Comparison of ENCODE assay signal across 8 cellular contexts in genomic region chr1:162632234-162632666, GRCh38. TPM values are rescaled to one million over a fixed set of nuclear protein-coding genes. Genes with fewer than 3 reads are reported as not detected.
A peak's percentile ranks its signal among the peaks of the same experiment; 100 is the strongest.
DNase-seq lines count a peak whose midpoint lies in the region; ATAC-seq and TF ChIP-seq lines count a peak whose summit lies in the region.

TSS of gene DDR2 (plus strand) at chr1:162632464. CDS start at chr1:162719064, 86,600 bp downstream.

- H3K36me3 ChIP-seq in KMS-11 (ENCODE audit: insufficient read depth) (no peaks in the 10 kb centered on the region), mesendoderm (ENCODE audit: control insufficient read depth, insufficient read depth, low read length) (no peaks in the 10 kb centered on the region), upper lobe of left lung (no peaks in the 10 kb centered on the region)

- peak within 1 kb of the TSS; percentile 46 for H2BK15ac ChIP-seq in mesendoderm (replicated peaks; ENCODE audit: low read depth)

- H4K8ac ChIP-seq in mesendoderm (ENCODE audit: low read depth, low read length): no peak within 1 kb of the TSS

- no peak within 1 kb of the TSS for H3K4me3 ChIP-seq in KMS-11 (IDR thresholded peaks at IDR 0.05; ENCODE audit: insufficient read depth, low read depth, low read length)
- peak within 1 kb of the TSS; percentile 70 for H3K4me3 ChIP-seq in coronary artery
- no peak within 1 kb of the TSS for H3K4me3 ChIP-seq in mesendoderm (ENCODE audit: low read length)
- peak within 1 kb of the TSS in 3 of 4 donors; percentile 25 to 43 (median 40) for H3K4me3 ChIP-seq in upper lobe of left lung

- H3K4me2 ChIP-seq in KMS-11: peak within 1 kb of the TSS; percentile 28
- no peak within 1 kb of the TSS for H3K4me2 ChIP-seq in mesendoderm (ENCODE audit: low read length)

- BruUV-seq in Calu3 (replicated peaks; lab: Mats Ljungman, UMichigan): no TSS peak

- no peaks in the 10 kb centered on the region for H3K36me3 Mint-ChIP-seq in activated CD8-positive, alpha-beta T cell treated with anti-CD3 and anti-CD28 coated beads, Interleukin-2, amount 10 ng/mL, durations not matched to agents 7 days and 5 days (ENCODE audit: low read depth)
- no peaks in the 10 kb centered on the region for H3K36me3 Mint-ChIP-seq in Calu3 (ENCODE audit: insufficient read depth, unreplicated experiment)

- WGBS in mesendoderm (ENCODE audit: extremely low coverage, insufficient coverage, low lambda C conversion rate): no CpG with 5 or more reads among the region's 4 CpGs
- WGBS in upper lobe of left lung, 2 donors: 46 to 67% methylated on average over 4 of the region's 4 CpGs

- intact Hi-C loops in Calu3 (cut with micrococcal nuclease; ENCODE audit: unreplicated experiment): no loop called here

- peak within 1 kb of the TSS; percentile 62 for H3K56ac ChIP-seq in mesendoderm (ENCODE audit: low read length)

- no peak within 1 kb of the TSS for H3K4me3 Mint-ChIP-seq in activated CD8-positive, alpha-beta T cell treated with anti-CD3 and anti-CD28 coated beads, Interleukin-2, amount 10 ng/mL, durations not matched to agents 7 days and 5 days
- no peak within 1 kb of the TSS for H3K4me3 Mint-ChIP-seq in Calu3 (ENCODE audit: low read depth, unreplicated experiment)

- H3K79me1 ChIP-seq in mesendoderm (ENCODE audit: low read length): no peaks in the 10 kb centered on the region

- H2BK5ac ChIP-seq in mesendoderm (ENCODE audit: low read length): no peak within 1 kb of the TSS

- DNase-seq in coronary artery (ENCODE audit: low spot score) (no peak), mesendoderm (peak; percentile 77), upper lobe of left lung (no peak), GF-D8 (lab: John Stamatoyannopoulos, UW) (no peak), Calu3 (no peak)
- DNase-seq in activated CD8-positive, alpha-beta T cell treated with anti-CD3 and anti-CD28 coated beads, Interleukin-2, amount 10 ng/mL, durations not matched to agents 7 days and 5 days: no peak

- H4K20me1 ChIP-seq in KMS-11 (ENCODE audit: insufficient read depth): no peaks in the 10 kb centered on the region

- H3K27me3 ChIP-seq in KMS-11 (ENCODE audit: insufficient read depth, low read depth) (no peaks in the 10 kb centered on the region), mesendoderm (ENCODE audit: insufficient read depth, low read length, poor library complexity) (no peaks in the 10 kb centered on the region), upper lobe of left lung (no peaks in the 10 kb centered on the region)

- no peak for TF ChIP-seq POLR2A in upper lobe of left lung (IDR thresholded peaks at IDR 0.05)

- peak within 1 kb of the TSS; percentile 71 for H4K5ac ChIP-seq in mesendoderm (ENCODE audit: low read length)

- H3K9me3 ChIP-seq in upper lobe of left lung: no peaks in the 10 kb centered on the region

- CTCF ChIA-PET in activated CD8-positive, alpha-beta T cell treated with anti-CD3 and anti-CD28 coated beads, Interleukin-2, amount 10 ng/mL, durations not matched to agents 7 days and 5 days (lab: Charles Lee): interaction anchor here (0.6 to 0.9 kb wide), 2 partner anchors 19 to 98 kb away, joined by 3 read pairs; no protein-coding TSS in a partner anchor
- CTCF ChIA-PET in Calu3 (lab: Charles Lee): interaction anchor here (0.6 to 1.2 kb wide), 2 partner anchors 18 to 1950 kb away, joined by 3 to 5 read pairs; no protein-coding TSS in a partner anchor

- peak within 1 kb of the TSS; percentile 13 for H2BK120ac ChIP-seq in mesendoderm (ENCODE audit: low read depth, low read length)

- peak within 1 kb of the TSS; percentile 40 for H3K27ac ChIP-seq in KMS-11
- H3K27ac ChIP-seq in coronary artery: peak within 1 kb of the TSS; percentile 86 to 88
- no peak within 1 kb of the TSS for H3K27ac ChIP-seq in mesendoderm (ENCODE audit: low read depth, low read length)
- peak within 1 kb of the TSS; percentile 41 to 78 (median 68) for H3K27ac ChIP-seq in upper lobe of left lung

- no peak for TF ChIP-seq CTCF in KMS-11 (conservative IDR thresholded peaks at IDR 0.05; ENCODE audit: low read depth, low read length)
- no peak for TF ChIP-seq CTCF in coronary artery (IDR thresholded peaks at IDR 0.05)
- no peak for TF ChIP-seq CTCF in upper lobe of left lung (IDR thresholded peaks at IDR 0.05)
- no peak for TF ChIP-seq CTCF in Calu3 (IDR thresholded peaks at IDR 0.05; ENCODE audit: unreplicated experiment)

- ATAC-seq in upper lobe of left lung (ENCODE audit: low FRiP score in 2 of 2): peak in 1 of 2 donors; percentile 62
- no peak for ATAC-seq in GM19463 (IDR thresholded peaks at IDR 0.05; ENCODE audit: unreplicated experiment)
- ATAC-seq in activated CD8-positive, alpha-beta T cell treated with anti-CD3 and anti-CD28 coated beads, Interleukin-2, amount 10 ng/mL, durations not matched to agents 7 days and 5 days: no peak

- H3K9ac ChIP-seq in KMS-11 (no peak within 1 kb of the TSS), mesendoderm (ENCODE audit: low read length) (no peak within 1 kb of the TSS)

- H3K27me3 Mint-ChIP-seq in activated CD8-positive, alpha-beta T cell treated with anti-CD3 and anti-CD28 coated beads, Interleukin-2, amount 10 ng/mL, durations not matched to agents 7 days and 5 days (ENCODE audit: low read depth): peaks cover 5% of the 10 kb centered on the region
- peaks cover 19% of the 10 kb centered on the region for H3K27me3 Mint-ChIP-seq in Calu3 (ENCODE audit: unreplicated experiment)

- H3K79me2 ChIP-seq in KMS-11 (ENCODE audit: insufficient read depth, low read depth) (no peaks in the 10 kb centered on the region), mesendoderm (ENCODE audit: control insufficient read depth, insufficient read depth, low read length) (no peaks in the 10 kb centered on the region)

- POLR2A ChIA-PET in activated CD8-positive, alpha-beta T cell treated with anti-CD3 and anti-CD28 coated beads, Interleukin-2, amount 10 ng/mL, durations not matched to agents 7 days and 5 days (lab: Charles Lee): no interaction called here

- H3K4me1 ChIP-seq in KMS-11 (ENCODE audit: low read depth, poor library complexity, severe bottlenecking) (peaks cover 60% of the 10 kb centered on the region), mesendoderm (ENCODE audit: control insufficient read depth, low read depth, low read length) (peaks cover 3% of the 10 kb centered on the region), upper lobe of left lung (peaks cover 0 to 3% (median 0%) of the 10 kb centered on the region in 4 donors)

- no peaks in the 10 kb centered on the region for H3K9me3 Mint-ChIP-seq in activated CD8-positive, alpha-beta T cell treated with anti-CD3 and anti-CD28 coated beads, Interleukin-2, amount 10 ng/mL, durations not matched to agents 7 days and 5 days (ENCODE audit: insufficient read depth)
- no peaks in the 10 kb centered on the region for H3K9me3 Mint-ChIP-seq in Calu3 (ENCODE audit: low read depth, unreplicated experiment)

- H3K18ac ChIP-seq in mesendoderm (ENCODE audit: low read length): peak within 1 kb of the TSS; percentile 94

- no peak for TF ChIP-seq EP300 in upper lobe of left lung (IDR thresholded peaks at IDR 0.05)

- no peak within 1 kb of the TSS for H3K27ac Mint-ChIP-seq in activated CD8-positive, alpha-beta T cell treated with anti-CD3 and anti-CD28 coated beads, Interleukin-2, amount 10 ng/mL, durations not matched to agents 7 days and 5 days
- no peak within 1 kb of the TSS for H3K27ac Mint-ChIP-seq in Calu3 (ENCODE audit: unreplicated experiment)

- no peaks in the 10 kb centered on the region for H3K4me1 Mint-ChIP-seq in activated CD8-positive, alpha-beta T cell treated with anti-CD3 and anti-CD28 coated beads, Interleukin-2, amount 10 ng/mL, durations not matched to agents 7 days and 5 days (ENCODE audit: low read depth)
- no peaks in the 10 kb centered on the region for H3K4me1 Mint-ChIP-seq in Calu3 (ENCODE audit: low read depth, unreplicated experiment)

- H3K4ac ChIP-seq in mesendoderm (ENCODE audit: low read depth, low read length): peak within 1 kb of the TSS; percentile 72

- H3K23ac ChIP-seq in mesendoderm (ENCODE audit: low read length): no peak within 1 kb of the TSS

- peak within 1 kb of the TSS; percentile 15; the same call in 1 of the 2 replicates for H2AFZ ChIP-seq in KMS-11 (ENCODE audit: low read depth)

- H2AK5ac ChIP-seq in mesendoderm (ENCODE audit: low read length): no peak within 1 kb of the TSS

RNA-seq across cellular contexts. Expression of gene DDR2, which starts in this region (rescaled TPM):
- 1.7 TPM for polyA plus RNA-seq in mesendoderm (2013, experiment 1 of 2)
- polyA plus RNA-seq in mesendoderm (2013, experiment 2 of 2): 1.8 TPM
- total RNA-seq in upper lobe of left lung (10 to 100 TPM; 10.5 to 53.3 (median 23.0) TPM), Calu3 (2022) (0.34 and 0.80 TPM in 2 replicates)
- total RNA-seq in activated CD8-positive, alpha-beta T cell treated with anti-CD3 and anti-CD28 coated beads, Interleukin-2, amount 10 ng/mL, durations not matched to agents 7 days and 5 days: under 1 TPM; 0.08 TPM

Comparison
In these comparisons a context has a peak if more than half of its experiments do, and no peak if none do; other contexts are left out.
1. H3K4me3 ChIP-seq: peak in coronary artery (single experiment) and upper lobe of left lung (3 of 4); none in KMS-11 (single experiment) and mesendoderm (single experiment).